In the genomic region with DNA sequence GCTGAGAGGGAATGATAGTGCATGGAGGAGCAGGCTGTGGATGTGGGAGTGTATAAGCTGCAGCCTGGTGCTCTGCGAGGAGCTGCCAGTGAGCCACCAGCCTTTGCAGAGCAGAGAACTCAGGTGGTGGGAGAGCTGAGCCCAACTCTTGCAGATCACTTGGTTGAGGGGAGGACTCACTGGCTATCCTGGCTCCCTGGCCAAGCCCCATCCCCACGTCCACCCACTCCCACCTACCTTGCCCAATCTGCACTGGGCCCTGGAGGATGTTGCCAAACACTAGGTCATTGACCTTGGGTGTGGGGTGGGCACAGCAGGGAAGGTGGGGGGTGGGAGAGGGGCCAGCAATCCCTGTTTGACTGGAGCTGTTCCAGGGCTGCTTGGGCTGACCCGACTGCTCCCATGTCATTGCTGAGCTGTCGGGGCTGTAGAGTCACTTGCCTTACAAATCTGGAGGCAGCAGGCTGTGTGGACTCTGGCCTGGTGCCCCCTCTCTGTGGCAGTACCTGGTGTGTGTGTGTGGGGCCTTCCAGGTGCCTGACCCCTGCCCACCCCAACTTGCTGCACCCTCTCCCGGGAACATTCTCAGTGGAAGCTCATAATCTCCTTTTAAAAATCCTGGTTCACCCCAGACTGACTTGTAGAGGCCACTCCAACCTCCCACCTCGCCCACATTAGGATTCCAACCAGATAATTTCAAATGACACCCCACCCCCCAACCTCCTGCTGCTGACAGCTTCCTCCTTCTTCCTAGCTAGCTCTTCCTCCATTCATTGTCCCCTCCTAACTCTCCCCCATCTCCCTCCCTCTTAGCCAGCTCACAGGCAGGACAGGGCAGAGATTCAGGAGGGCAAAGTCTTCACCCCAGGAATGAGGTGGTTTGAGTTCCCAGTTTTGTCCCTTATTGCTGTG, we compare ENCODE assay signal across 1 cellular context.
A peak's percentile ranks its signal among the peaks of the same experiment; 100 is the strongest.
TF ChIP-seq lines count a peak whose summit lies in the region.

No MANE protein-coding gene starts in this region.

TF ChIP-seq in HepG2, 621 proteins besides CTCF, POLR2A, EP300 and RAD21:
- TF ChIP-seq SNAPC2 (CRISPR knock-in tag; IDR thresholded peaks at IDR 0.05) (no peak), HNRNPL (IDR thresholded peaks at IDR 0.05; ENCODE audit: low read depth, low read length) (no peak), ZNF550 (CRISPR knock-in tag; IDR thresholded peaks at IDR 0.05; ENCODE audit: borderline replicate concordance) (0 out of 2 replicates have a peak, but pooled peaks have one; percentile 13), ZNF263 (CRISPR knock-in tag; IDR thresholded peaks at IDR 0.05) (peak; percentile 91), LCORL (IDR thresholded peaks at IDR 0.05) (no peak), LCORL (CRISPR knock-in tag; IDR thresholded peaks at IDR 0.05) (0 out of 2 replicates have a peak, but pooled peaks have one; percentile 42), RXRA (CRISPR knock-in tag; IDR thresholded peaks at IDR 0.05) (0 out of 2 replicates have a peak, but pooled peaks have one; percentile 32), KDM3A (CRISPR knock-in tag; IDR thresholded peaks at IDR 0.05; ENCODE audit: low read depth) (no peak)
- TF ChIP-seq, protein P1, sequence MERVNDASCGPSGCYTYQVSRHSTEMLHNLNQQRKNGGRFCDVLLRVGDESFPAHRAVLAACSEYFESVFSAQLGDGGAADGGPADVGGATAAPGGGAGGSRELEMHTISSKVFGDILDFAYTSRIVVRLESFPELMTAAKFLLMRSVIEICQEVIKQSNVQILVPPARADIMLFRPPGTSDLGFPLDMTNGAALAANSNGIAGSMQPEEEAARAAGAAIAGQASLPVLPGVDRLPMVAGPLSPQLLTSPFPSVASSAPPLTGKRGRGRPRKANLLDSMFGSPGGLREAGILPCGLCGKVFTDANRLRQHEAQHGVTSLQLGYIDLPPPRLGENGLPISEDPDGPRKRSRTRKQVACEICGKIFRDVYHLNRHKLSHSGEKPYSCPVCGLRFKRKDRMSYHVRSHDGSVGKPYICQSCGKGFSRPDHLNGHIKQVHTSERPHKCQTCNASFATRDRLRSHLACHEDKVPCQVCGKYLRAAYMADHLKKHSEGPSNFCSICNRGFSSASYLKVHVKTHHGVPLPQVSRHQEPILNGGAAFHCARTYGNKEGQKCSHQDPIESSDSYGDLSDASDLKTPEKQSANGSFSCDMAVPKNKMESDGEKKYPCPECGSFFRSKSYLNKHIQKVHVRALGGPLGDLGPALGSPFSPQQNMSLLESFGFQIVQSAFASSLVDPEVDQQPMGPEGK (CRISPR knock-in tag; IDR thresholded peaks at IDR 0.05), result peak; percentile 28; the same call in 1 of the 2 replicates
- TF ChIP-seq, protein P2, sequence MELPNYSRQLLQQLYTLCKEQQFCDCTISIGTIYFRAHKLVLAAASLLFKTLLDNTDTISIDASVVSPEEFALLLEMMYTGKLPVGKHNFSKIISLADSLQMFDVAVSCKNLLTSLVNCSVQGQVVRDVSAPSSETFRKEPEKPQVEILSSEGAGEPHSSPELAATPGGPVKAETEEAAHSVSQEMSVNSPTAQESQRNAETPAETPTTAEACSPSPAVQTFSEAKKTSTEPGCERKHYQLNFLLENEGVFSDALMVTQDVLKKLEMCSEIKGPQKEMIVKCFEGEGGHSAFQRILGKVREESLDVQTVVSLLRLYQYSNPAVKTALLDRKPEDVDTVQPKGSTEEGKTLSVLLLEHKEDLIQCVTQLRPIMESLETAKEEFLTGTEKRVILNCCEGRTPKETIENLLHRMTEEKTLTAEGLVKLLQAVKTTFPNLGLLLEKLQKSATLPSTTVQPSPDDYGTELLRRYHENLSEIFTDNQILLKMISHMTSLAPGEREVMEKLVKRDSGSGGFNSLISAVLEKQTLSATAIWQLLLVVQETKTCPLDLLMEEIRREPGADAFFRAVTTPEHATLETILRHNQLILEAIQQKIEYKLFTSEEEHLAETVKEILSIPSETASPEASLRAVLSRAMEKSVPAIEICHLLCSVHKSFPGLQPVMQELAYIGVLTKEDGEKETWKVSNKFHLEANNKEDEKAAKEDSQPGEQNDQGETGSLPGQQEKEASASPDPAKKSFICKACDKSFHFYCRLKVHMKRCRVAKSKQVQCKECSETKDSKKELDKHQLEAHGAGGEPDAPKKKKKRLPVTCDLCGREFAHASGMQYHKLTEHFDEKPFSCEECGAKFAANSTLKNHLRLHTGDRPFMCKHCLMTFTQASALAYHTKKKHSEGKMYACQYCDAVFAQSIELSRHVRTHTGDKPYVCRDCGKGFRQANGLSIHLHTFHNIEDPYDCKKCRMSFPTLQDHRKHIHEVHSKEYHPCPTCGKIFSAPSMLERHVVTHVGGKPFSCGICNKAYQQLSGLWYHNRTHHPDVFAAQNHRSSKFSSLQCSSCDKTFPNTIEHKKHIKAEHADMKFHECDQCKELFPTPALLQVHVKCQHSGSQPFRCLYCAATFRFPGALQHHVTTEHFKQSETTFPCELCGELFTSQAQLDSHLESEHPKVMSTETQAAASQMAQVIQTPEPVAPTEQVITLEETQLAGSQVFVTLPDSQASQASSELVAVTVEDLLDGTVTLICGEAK (IDR thresholded peaks at IDR 0.05), result no peak
- TF ChIP-seq, protein P2 (CRISPR knock-in tag; IDR thresholded peaks at IDR 0.05), result 0 out of 2 replicates have a peak, but pooled peaks have one; percentile 20
TF ChIP-seq in HepG2: peak in this region for 6.
